Comparison of ENCODE assay signal across 2 cellular contexts in the genomic region with DNA sequence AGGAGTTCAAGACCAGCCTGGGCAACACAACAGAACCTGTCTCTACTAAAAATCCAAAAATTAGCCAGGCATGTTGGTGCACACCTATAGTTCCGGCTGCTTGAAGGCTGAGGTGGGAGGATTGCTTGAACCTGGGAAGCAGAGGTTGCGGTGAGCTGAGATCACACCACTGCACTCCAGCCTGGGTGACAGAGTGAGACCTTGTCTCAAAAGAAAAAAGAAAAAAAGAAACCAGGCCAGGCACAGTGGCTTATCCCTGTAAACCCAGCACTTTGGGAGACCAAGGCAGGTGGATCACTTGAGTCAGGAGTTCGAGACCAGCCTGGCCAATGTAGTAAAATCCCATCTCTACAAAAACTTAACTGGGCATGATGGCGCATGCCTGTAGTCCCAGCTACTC. TPM values are rescaled to one million over a fixed set of nuclear protein-coding genes. Genes with fewer than 3 reads are reported as not detected.
DNase-seq lines count a peak whose midpoint lies in the region.
"Had no signal": no experiment of that assay in that cellular context is flagged by ENCODE, and none has a peak within 500 bp of the region (broad histone marks: within the 10 kb centered on the region; RNA-seq: fewer than 3 reads in every experiment).

No MANE protein-coding gene starts in this region.

- peak; percentile 65 for DNase-seq in mesenteric fat pad (ENCODE audit: low spot score)

RNA-seq across cellular contexts. Expression of a gene that starts 33.9 kb away (rescaled TPM):
- 2.2 TPM for total RNA-seq in mesenteric fat pad
- total RNA-seq: Caco-2 had no signal

RNA-seq across cellular contexts. Expression of a gene that starts 44.6 kb away (rescaled TPM):
- 116 TPM for total RNA-seq in mesenteric fat pad
